13 cellular contexts compared by ENCODE assay signal in genomic region chr9:99632349-99633038, GRCh38.
DNase-seq lines count a peak whose midpoint lies in the region; ATAC-seq, FAIRE-seq and TF ChIP-seq lines count a peak whose summit lies in the region.
"Had no signal": no experiment of that assay in that cellular context is flagged by ENCODE, and none has a peak within 500 bp of the region (broad histone marks: within the 10 kb centered on the region; RNA-seq: fewer than 3 reads in every experiment).

No MANE protein-coding gene starts in this region.

- H3K4me1 ChIP-seq in DOHH2 (ENCODE audit: control insufficient read depth, low read length) (peaks cover 47% of the 10 kb centered on the region), OCI-LY3 (ENCODE audit: low read length) (peaks cover 54% of the 10 kb centered on the region), pancreas (no peaks in the 10 kb centered on the region)

- peaks cover 0 to 2% (median 0%) of the 10 kb centered on the region in 3 donors for H3K27me3 Mint-ChIP-seq in immature natural killer cell (ENCODE audit: low read depth in 3 of 3)

- H3K79me2 ChIP-seq in DOHH2 (ENCODE audit: control insufficient read depth, low read length), result no peaks in the 10 kb centered on the region
- H3K79me2 ChIP-seq in OCI-LY3 (ENCODE audit: low read length), result no peaks in the 10 kb centered on the region

- H4K20me1 ChIP-seq in DOHH2 (ENCODE audit: control insufficient read depth, insufficient read depth, low read depth, low read length) (no peaks in the 10 kb centered on the region), OCI-LY3 (ENCODE audit: insufficient read depth, low read length) (no peaks in the 10 kb centered on the region)

- no peaks in the 10 kb centered on the region for H3K9me3 ChIP-seq in DOHH2 (ENCODE audit: control insufficient read depth, insufficient read depth, low read length)
- H3K9me3 ChIP-seq in OCI-LY3 (ENCODE audit: insufficient read depth, low read length), result no peaks in the 10 kb centered on the region
- H3K9me3 ChIP-seq in pancreas, result no peaks in the 10 kb centered on the region

- no peaks in the 10 kb centered on the region for H3F3A ChIP-seq in DOHH2 (ENCODE audit: control insufficient read depth, insufficient read depth)

- H3K27ac Mint-ChIP-seq in immature natural killer cell, result no peak overlapping the region
- H3K27ac Mint-ChIP-seq: CD8-positive, alpha-beta T cell; H9 had no signal

- H3K4me3 ChIP-seq in DOHH2 (ENCODE audit: low read length) (no peak overlapping the region), OCI-LY3 (ENCODE audit: low read length) (no peak overlapping the region), pancreas (no peak overlapping the region)

- H3K27ac ChIP-seq in DOHH2 (ENCODE audit: low read depth, low read length) (peak overlapping the region; percentile 7; the same call in 1 of the 2 replicates), OCI-LY3 (ENCODE audit: low read length) (peak overlapping the region; percentile 20; the same call in 1 of the 2 replicates), pancreas (no peak overlapping the region)

- H3K4me2 ChIP-seq in DOHH2 (ENCODE audit: low read length) (peak overlapping the region; percentile 26), OCI-LY3 (ENCODE audit: low read length) (peak overlapping the region; percentile 16; the same call in 1 of the 2 replicates)

- no peak overlapping the region for H3K4me3 Mint-ChIP-seq in immature natural killer cell
- H3K4me3 Mint-ChIP-seq: CD14-positive monocyte; CD8-positive, alpha-beta T cell; H9 had no signal

- no peak overlapping the region for H2AFZ ChIP-seq in OCI-LY3 (ENCODE audit: low read depth, low read length)

- TF ChIP-seq CTCF in DOHH2 (IDR thresholded peaks at IDR 0.05; ENCODE audit: low read depth, low read length, poor library complexity, severe bottlenecking), result no peak
- TF ChIP-seq CTCF in OCI-LY3 (IDR thresholded peaks at IDR 0.05; ENCODE audit: low read depth, low read length), result no peak
- no peak for TF ChIP-seq CTCF in pancreas (IDR thresholded peaks at IDR 0.05)

- no peaks in the 10 kb centered on the region for H3K36me3 ChIP-seq in DOHH2 (ENCODE audit: control insufficient read depth, low read length)
- no peaks in the 10 kb centered on the region for H3K36me3 ChIP-seq in OCI-LY3 (replicated peaks; ENCODE audit: low read depth, low read length)
- H3K36me3 ChIP-seq in pancreas, result no peaks in the 10 kb centered on the region

- no peak for DNase-seq in GM18507 (ENCODE audit: extremely low spot score, insufficient read length, low read depth)
- no peak for DNase-seq in pancreas
- DNase-seq in immature natural killer cell, result no peak
- no peak for DNase-seq in NCI-H1092 treated with DMSO at 0.1 percent for 48 hours (lab: John Stamatoyannopoulos, UW)
- no peak for DNase-seq in COLO668 (lab: John Stamatoyannopoulos, UW; ENCODE audit: unreplicated experiment)
- no peak for DNase-seq in stimulated activated CD4-positive, alpha-beta T cell treated with anti-CD3 and anti-CD28 coated beads, Interleukin-15, amount 100 ng/mL, for 24 hours
- DNase-seq: CD8-positive, alpha-beta T cell; DMS53; GOT3; H9 had no signal

- no peaks in the 10 kb centered on the region for H3K9me3 Mint-ChIP-seq in immature natural killer cell
- H3K9me3 Mint-ChIP-seq: CD14-positive monocyte; CD8-positive, alpha-beta T cell; H9 had no signal

- no peaks in the 10 kb centered on the region for H3K4me1 Mint-ChIP-seq in immature natural killer cell

- intact Hi-C loops in pancreas (cut with DNase I), result no loop called here

- no peaks in the 10 kb centered on the region for H3K27me3 ChIP-seq in DOHH2 (ENCODE audit: control insufficient read depth, low read length)
- no peaks in the 10 kb centered on the region for H3K27me3 ChIP-seq in OCI-LY3 (ENCODE audit: low read depth, low read length)
- H3K27me3 ChIP-seq in pancreas, result no peaks in the 10 kb centered on the region

- FAIRE-seq in GM18507 (lab: Jason Lieb, UNC), result peak; percentile 35
- FAIRE-seq in pancreas (lab: Jason Lieb, UNC), result peak; percentile 9

- H3K36me3 Mint-ChIP-seq in immature natural killer cell, result no peaks in the 10 kb centered on the region
- H3K36me3 Mint-ChIP-seq: CD14-positive monocyte; CD8-positive, alpha-beta T cell had no signal

- H3K9me2 ChIP-seq in DOHH2 (replicated peaks; ENCODE audit: control insufficient read depth, low read length), result no peaks in the 10 kb centered on the region

- no peak overlapping the region for H3K9ac ChIP-seq in OCI-LY3 (ENCODE audit: low read length)

- WGBS in pancreas, 2 donors, result 77 to 85% methylated on average over 1 of the region's 1 CpG

- no peak for ATAC-seq in pancreas
- ATAC-seq: CD8-positive, alpha-beta T cell had no signal

Comparison
In these comparisons a context has a peak if more than half of its experiments do, and no peak if none do; other contexts are left out.
1. H3K27ac ChIP-seq: peak in DOHH2 (single experiment) and OCI-LY3 (single experiment); none in pancreas (0 of 4).